ENCODE assay signal across 9 cellular contexts in the genomic region with DNA sequence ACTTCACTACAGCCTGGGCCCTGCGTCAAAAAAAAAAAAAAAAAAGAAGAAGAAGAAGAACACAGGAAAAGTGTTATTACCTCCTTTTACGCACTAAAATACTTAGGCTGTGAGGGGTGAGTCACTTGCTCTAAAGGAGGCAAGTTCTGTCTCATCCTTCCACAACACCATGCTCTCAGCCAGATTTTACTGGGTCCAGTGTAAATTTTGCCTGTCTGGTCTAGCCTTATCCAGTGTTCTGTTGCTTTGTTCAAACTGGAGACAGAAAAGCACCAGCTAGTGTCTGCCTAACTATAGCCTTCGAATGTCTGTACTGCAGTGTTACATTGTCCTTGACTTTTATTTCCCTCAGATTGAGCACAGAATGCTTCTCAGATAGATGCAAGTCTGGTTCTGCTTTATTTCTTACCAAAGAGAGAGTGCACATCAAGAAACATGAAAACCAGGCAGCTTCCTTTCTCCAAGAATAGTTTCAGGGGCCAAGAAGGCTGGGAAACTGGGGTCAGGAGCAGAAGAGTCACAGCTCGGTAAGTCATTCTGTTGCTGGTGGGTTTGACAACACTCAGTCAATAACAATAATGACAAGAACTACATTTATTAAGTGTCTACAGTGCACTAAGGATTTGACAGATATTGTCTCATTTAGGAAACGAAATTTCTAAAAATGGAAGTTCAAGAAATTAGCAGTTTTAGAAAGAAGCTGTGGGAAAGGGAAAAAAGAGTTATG. TPM values are rescaled to one million over a fixed set of nuclear protein-coding genes. Genes with fewer than 3 reads are reported as not detected.
DNase-seq lines count a peak whose midpoint lies in the region; ATAC-seq and TF ChIP-seq lines count a peak whose summit lies in the region.
"Had no signal": no experiment of that assay in that cellular context is flagged by ENCODE, and none has a peak within 500 bp of the region (broad histone marks: within the 10 kb centered on the region; RNA-seq: fewer than 3 reads in every experiment).

No MANE protein-coding gene starts in this region.

- H3K27me3 ChIP-seq in DOHH2 (ENCODE audit: control insufficient read depth, low read length), result no peaks in the 10 kb centered on the region
- H3K27me3 ChIP-seq in left ventricle myocardium inferior (ENCODE audit: low read depth), result no peaks in the 10 kb centered on the region
- H3K27me3 ChIP-seq in PC-9 (ENCODE audit: insufficient read depth, low read depth), result no peaks in the 10 kb centered on the region
- H3K27me3 ChIP-seq in CD8-positive, alpha-beta T cell (ENCODE audit: insufficient read depth, low read length), result no peaks in the 10 kb centered on the region
- H3K27me3 ChIP-seq in Peyer's patch, result no peaks in the 10 kb centered on the region

- H3K79me2 ChIP-seq in DOHH2 (ENCODE audit: control insufficient read depth, low read length), result no peaks in the 10 kb centered on the region
- H3K79me2 ChIP-seq in PC-9 (ENCODE audit: low read depth), result no peaks in the 10 kb centered on the region

- H3K36me3 Mint-ChIP-seq in CD8-positive, alpha-beta T cell, result no peaks in the 10 kb centered on the region
- H3K36me3 Mint-ChIP-seq in activated CD8-positive, alpha-beta memory T cell treated with anti-CD3 and anti-CD28 coated beads, Interleukin-2, amount 10 ng/mL, durations not matched to agents 7 days and 5 days, result no peaks in the 10 kb centered on the region

- in situ Hi-C loops in KBM-7 (cut with MboI; ENCODE audit: low pct_unique_long_range_greater_than_20kb, low sequenced_read_pairs), result no loop called here

- POLR2A ChIA-PET in PC-9 (lab: Charles Lee; ENCODE audit: unreplicated experiment), result no interaction called here
- POLR2A ChIA-PET in CD8-positive, alpha-beta T cell (lab: Charles Lee), result no interaction called here

- TF ChIP-seq POLR2A in Peyer's patch (IDR thresholded peaks at IDR 0.05), result no peak

- DNase-seq in KBM-7 (peak; percentile 42), left ventricle myocardium inferior (no peak), PC-9 (no peak), Peyer's patch (no peak)
- DNase-seq in CD8-positive, alpha-beta T cell, result no peak
- no peak for DNase-seq in activated CD8-positive, alpha-beta memory T cell treated with anti-CD3 and anti-CD28 coated beads, Interleukin-2, amount 10 ng/mL, durations not matched to agents 7 days and 5 days

- H3K9me3 ChIP-seq in DOHH2 (ENCODE audit: control insufficient read depth, insufficient read depth, low read length) (no peaks in the 10 kb centered on the region), left ventricle myocardium inferior (replicated peaks) (no peaks in the 10 kb centered on the region), PC-9 (ENCODE audit: insufficient read depth, low read depth) (no peaks in the 10 kb centered on the region), Peyer's patch (no peaks in the 10 kb centered on the region)
- H3K9me3 ChIP-seq in CD8-positive, alpha-beta T cell (ENCODE audit: low read length), result no peaks in the 10 kb centered on the region

- peak; percentile 32 for ATAC-seq in GM21576 (IDR thresholded peaks at IDR 0.05; ENCODE audit: unreplicated experiment)
- no peak for ATAC-seq in CD8-positive, alpha-beta T cell
- no peak for ATAC-seq in activated CD8-positive, alpha-beta memory T cell treated with anti-CD3 and anti-CD28 coated beads, Interleukin-2, amount 10 ng/mL, durations not matched to agents 7 days and 5 days

- peaks cover 11% of the 10 kb centered on the region for H3K27me3 Mint-ChIP-seq in CD8-positive, alpha-beta T cell (ENCODE audit: low read depth)
- H3K27me3 Mint-ChIP-seq in activated CD8-positive, alpha-beta memory T cell treated with anti-CD3 and anti-CD28 coated beads, Interleukin-2, amount 10 ng/mL, durations not matched to agents 7 days and 5 days, result peaks cover 33% of the 10 kb centered on the region

- TF ChIP-seq CTCF in DOHH2 (IDR thresholded peaks at IDR 0.05; ENCODE audit: low read depth, low read length, poor library complexity, severe bottlenecking) (no peak), left ventricle myocardium inferior (IDR thresholded peaks at IDR 0.05; ENCODE audit: borderline replicate concordance) (no peak), PC-9 (conservative IDR thresholded peaks at IDR 0.05) (no peak), Peyer's patch (IDR thresholded peaks at IDR 0.05) (no peak)
- no peak for TF ChIP-seq CTCF in CD8-positive, alpha-beta T cell (IDR thresholded peaks at IDR 0.05)

- H3K9me3 Mint-ChIP-seq in CD8-positive, alpha-beta T cell, result no peaks in the 10 kb centered on the region
- no peaks in the 10 kb centered on the region for H3K9me3 Mint-ChIP-seq in activated CD8-positive, alpha-beta memory T cell treated with anti-CD3 and anti-CD28 coated beads, Interleukin-2, amount 10 ng/mL, durations not matched to agents 7 days and 5 days (ENCODE audit: low read depth)

- no TSS peak for BruUV-seq in PC-9 (replicated peaks; lab: Mats Ljungman, UMichigan)

- no peak overlapping the region for H3K27ac Mint-ChIP-seq in CD8-positive, alpha-beta T cell
- H3K27ac Mint-ChIP-seq in activated CD8-positive, alpha-beta memory T cell treated with anti-CD3 and anti-CD28 coated beads, Interleukin-2, amount 10 ng/mL, durations not matched to agents 7 days and 5 days, result no peak overlapping the region

- H3K36me3 ChIP-seq in DOHH2 (ENCODE audit: control insufficient read depth, low read length), result no peaks in the 10 kb centered on the region
- H3K36me3 ChIP-seq in left ventricle myocardium inferior, result no peaks in the 10 kb centered on the region
- no peaks in the 10 kb centered on the region for H3K36me3 ChIP-seq in PC-9 (ENCODE audit: low read depth)
- no peaks in the 10 kb centered on the region for H3K36me3 ChIP-seq in CD8-positive, alpha-beta T cell (ENCODE audit: insufficient read depth, low read length)
- no peaks in the 10 kb centered on the region for H3K36me3 ChIP-seq in Peyer's patch

- H3K4me2 ChIP-seq in DOHH2 (ENCODE audit: low read length) (peak overlapping the region; percentile 52), PC-9 (no peak overlapping the region)

- H3K4me3 ChIP-seq in DOHH2 (ENCODE audit: low read length) (peak overlapping the region; percentile 21; the same call in 1 of the 2 replicates), left ventricle myocardium inferior (peak overlapping the region; percentile 9), PC-9 (no peak overlapping the region), Peyer's patch (no peak overlapping the region)
- H3K4me3 ChIP-seq in CD8-positive, alpha-beta T cell (ENCODE audit: low read depth, low read length), result no peak overlapping the region

- H3K27ac ChIP-seq in DOHH2 (ENCODE audit: low read depth, low read length) (no peak overlapping the region), left ventricle myocardium inferior (replicated peaks) (peak overlapping the region; percentile 74), PC-9 (no peak overlapping the region), Peyer's patch (peak overlapping the region in 2 of 4 donors; percentile 27 to 50)
- H3K27ac ChIP-seq in CD8-positive, alpha-beta T cell (ENCODE audit: low read depth, low read length), result no peak overlapping the region

- H2AFZ ChIP-seq in PC-9, result no peak overlapping the region

- H4K20me1 ChIP-seq in DOHH2 (ENCODE audit: control insufficient read depth, insufficient read depth, low read depth, low read length), result no peaks in the 10 kb centered on the region
- no peaks in the 10 kb centered on the region for H4K20me1 ChIP-seq in PC-9 (ENCODE audit: insufficient read depth)

- H3F3A ChIP-seq in DOHH2 (ENCODE audit: control insufficient read depth, insufficient read depth), result no peaks in the 10 kb centered on the region
- H3F3A ChIP-seq in PC-9 (ENCODE audit: insufficient read depth, low read depth), result no peaks in the 10 kb centered on the region

- H3K4me1 ChIP-seq in DOHH2 (ENCODE audit: control insufficient read depth, low read length), result peaks cover 18% of the 10 kb centered on the region
- peaks cover 12% of the 10 kb centered on the region for H3K4me1 ChIP-seq in left ventricle myocardium inferior
- no peaks in the 10 kb centered on the region for H3K4me1 ChIP-seq in PC-9 (replicated peaks; ENCODE audit: insufficient read depth)
- H3K4me1 ChIP-seq in CD8-positive, alpha-beta T cell (ENCODE audit: insufficient read depth, low read length), result no peaks in the 10 kb centered on the region
- H3K4me1 ChIP-seq in Peyer's patch, result peaks cover 0 to 6% (median 0%) of the 10 kb centered on the region in 4 donors

- no peak overlapping the region for H3K4me3 Mint-ChIP-seq in CD8-positive, alpha-beta T cell
- no peak overlapping the region for H3K4me3 Mint-ChIP-seq in activated CD8-positive, alpha-beta memory T cell treated with anti-CD3 and anti-CD28 coated beads, Interleukin-2, amount 10 ng/mL, durations not matched to agents 7 days and 5 days

- H3K4me1 Mint-ChIP-seq in CD8-positive, alpha-beta T cell (ENCODE audit: low read depth), result no peaks in the 10 kb centered on the region
- peaks cover 10% of the 10 kb centered on the region for H3K4me1 Mint-ChIP-seq in activated CD8-positive, alpha-beta memory T cell treated with anti-CD3 and anti-CD28 coated beads, Interleukin-2, amount 10 ng/mL, durations not matched to agents 7 days and 5 days

- CTCF ChIA-PET in PC-9 (lab: Charles Lee), result no interaction called here
- CTCF ChIA-PET in CD8-positive, alpha-beta T cell (lab: Charles Lee), result interaction anchor here (1.3 kb wide), 1 partner anchor 8 kb away, joined by 5 read pairs; no protein-coding TSS in a partner anchor
- CTCF ChIA-PET in activated CD8-positive, alpha-beta memory T cell treated with anti-CD3 and anti-CD28 coated beads, Interleukin-2, amount 10 ng/mL, durations not matched to agents 7 days and 5 days (lab: Charles Lee), result no interaction called here

- intact Hi-C loops in left ventricle myocardium inferior (cut with micrococcal nuclease), result no loop called here
- intact Hi-C loops in PC-9 (cut with micrococcal nuclease; ENCODE audit: unreplicated experiment), result no loop called here
- intact Hi-C loops in CD8-positive, alpha-beta T cell (cut with DNase I, micrococcal nuclease), result no loop called here

- H3K9me2 ChIP-seq in DOHH2 (replicated peaks; ENCODE audit: control insufficient read depth, low read length) (no peaks in the 10 kb centered on the region), PC-9 (ENCODE audit: insufficient read depth) (no peaks in the 10 kb centered on the region)

RNA-seq across cellular contexts. Expression of gene MSGN1, which starts 3.1 kb away (rescaled TPM):
- total RNA-seq in left ventricle myocardium inferior (not detected), PC-9 (2021) (not detected in 2 replicates), Peyer's patch (not detected)
- not detected for total RNA-seq in CD8-positive, alpha-beta T cell
- not detected for total RNA-seq in activated CD8-positive, alpha-beta memory T cell treated with anti-CD3 and anti-CD28 coated beads, Interleukin-2, amount 10 ng/mL, durations not matched to agents 7 days and 5 days
- total RNA-seq: pulmonary artery endothelial cell had no signal

RNA-seq across cellular contexts. Expression of gene GEN1, which starts 59.2 kb away (rescaled TPM):
- total RNA-seq in left ventricle myocardium inferior (4.3 TPM), PC-9 (2021) (14.4 and 28.3 TPM in 2 replicates), Peyer's patch (10 to 100 TPM; 16.8 to 40.2 (median 22.2) TPM)
- 1 to 10 TPM; 6.3 to 7.3 TPM for total RNA-seq in CD8-positive, alpha-beta T cell
- 10 to 100 TPM; 40.0 to 48.7 TPM for total RNA-seq in activated CD8-positive, alpha-beta memory T cell treated with anti-CD3 and anti-CD28 coated beads, Interleukin-2, amount 10 ng/mL, durations not matched to agents 7 days and 5 days

RNA-seq across cellular contexts. Expression of gene SMC6, which starts 59.6 kb away (rescaled TPM):
- total RNA-seq in left ventricle myocardium inferior (13.3 TPM), PC-9 (2021) (15.5 and 19.2 TPM in 2 replicates), Peyer's patch (10 to 100 TPM; 31.0 to 53.6 (median 39.1) TPM)
- 1 to 10 TPM; 5.0 to 6.2 TPM for total RNA-seq in CD8-positive, alpha-beta T cell
- 10 to 100 TPM; 32.1 to 35.1 TPM for total RNA-seq in activated CD8-positive, alpha-beta memory T cell treated with anti-CD3 and anti-CD28 coated beads, Interleukin-2, amount 10 ng/mL, durations not matched to agents 7 days and 5 days

Comparison
In these comparisons a context has a peak if more than half of its experiments do, and no peak if none do; other contexts are left out.
1. H3K4me3 ChIP-seq: peak in DOHH2 (single experiment) and left ventricle myocardium inferior (single experiment); none in PC-9 (single experiment), CD8-positive, alpha-beta T cell (single experiment) and Peyer's patch (0 of 4).